28 cellular contexts compared by ENCODE assay signal in the genomic region with DNA sequence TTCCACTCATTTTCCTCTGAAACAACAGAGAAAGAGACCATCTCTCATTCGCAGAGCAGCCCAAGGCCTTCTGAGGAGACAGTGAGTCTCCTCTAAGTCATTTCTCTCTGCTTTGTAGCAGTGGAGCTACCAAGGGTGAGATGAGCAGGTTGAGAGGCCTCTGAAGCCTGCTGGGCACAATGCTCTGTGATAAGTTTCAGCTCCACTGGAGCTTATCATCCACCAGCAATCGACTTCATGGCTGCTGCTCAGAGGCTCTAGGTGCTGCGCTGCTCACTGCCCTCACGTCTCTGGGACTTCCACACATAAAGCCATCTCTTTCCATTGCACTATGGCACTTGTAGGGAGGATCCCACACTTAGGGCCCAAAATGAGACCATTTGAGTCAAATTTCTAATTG.
DNase-seq lines count a peak whose midpoint lies in the region; ATAC-seq and TF ChIP-seq lines count a peak whose summit lies in the region.
"Had no signal": no experiment of that assay in that cellular context is flagged by ENCODE, and none has a peak within 500 bp of the region (broad histone marks: within the 10 kb centered on the region; RNA-seq: fewer than 3 reads in every experiment).

No MANE protein-coding gene starts in this region.

- no peaks in the 10 kb centered on the region for H3F3A ChIP-seq in MM.1S (ENCODE audit: insufficient read depth, low read length)

- H2AFZ ChIP-seq in H9 (ENCODE audit: low read length), result no peak overlapping the region
- peak overlapping the region; percentile 47 for H2AFZ ChIP-seq in parathyroid adenoma
- no peak overlapping the region for H2AFZ ChIP-seq in MM.1S (ENCODE audit: low read length)

- H4K91ac ChIP-seq in H9 (ENCODE audit: insufficient read length, low read depth, low read length), result no peak overlapping the region

- peaks cover 2 to 4% of the 10 kb centered on the region in 2 experiments; a peak in 2 of 5 replicates for H3K9me3 Mint-ChIP-seq in H9
- H3K9me3 Mint-ChIP-seq in activated T-helper 2 cell treated with anti-CD3 and anti-CD28 coated beads, Interferon-gamma antibody, Interleukin-2, Interleukin-4, amounts not matched to agents 10 μg/mL and 5 μg/mL and 100 μg/mL, durations not matched to agents 14 hours and 24 hours and 36 hours, result peaks cover 6% of the 10 kb centered on the region
- H3K9me3 Mint-ChIP-seq: activated T-cell treated with anti-CD3 and anti-CD28 coated beads, Interleukin-2, amount 50 U/mL, for 72 hours had no signal

- H3K4me3 Mint-ChIP-seq in H9, result peak overlapping the region; percentile 29 to 37; a peak in 3 of 5 replicates
- H3K4me3 Mint-ChIP-seq in activated T-helper 2 cell treated with anti-CD3 and anti-CD28 coated beads, Interferon-gamma antibody, Interleukin-2, Interleukin-4, amounts not matched to agents 10 μg/mL and 5 μg/mL and 100 μg/mL, durations not matched to agents 14 hours and 24 hours and 36 hours (ENCODE audit: low read depth), result no peak overlapping the region
- H3K4me3 Mint-ChIP-seq: activated naive CD4-positive, alpha-beta T cell treated with anti-CD3 and anti-CD28 coated beads for 36 hours; CD4-positive, CD25-positive, alpha-beta regulatory T cell; T-helper 17 cell had no signal

- H3K23ac ChIP-seq in H9 (ENCODE audit: insufficient read length, low read depth, low read length), result no peak overlapping the region

- H3K36me3 Mint-ChIP-seq in H9 (ENCODE audit: insufficient read depth in 1 of 3, low read depth in 3 of 3), result peaks cover 0 to 9% (median 0%) of the 10 kb centered on the region in 3 experiments; a peak in 2 of 7 replicates
- no peaks in the 10 kb centered on the region for H3K36me3 Mint-ChIP-seq in activated T-helper 2 cell treated with anti-CD3 and anti-CD28 coated beads, Interferon-gamma antibody, Interleukin-2, Interleukin-4, amounts not matched to agents 10 μg/mL and 5 μg/mL and 100 μg/mL, durations not matched to agents 14 hours and 24 hours and 36 hours (ENCODE audit: low read depth)
- H3K36me3 Mint-ChIP-seq: CD4-positive, CD25-positive, alpha-beta regulatory T cell; immature natural killer cell had no signal

- no peaks in the 10 kb centered on the region for H3K27me3 ChIP-seq in H9 (ENCODE audit: insufficient read depth, low read length)
- no peaks in the 10 kb centered on the region for H3K27me3 ChIP-seq in left ventricle myocardium inferior (ENCODE audit: low read depth)
- no peaks in the 10 kb centered on the region for H3K27me3 ChIP-seq in parathyroid adenoma (ENCODE audit: control insufficient read depth, insufficient read depth, low read length)
- H3K27me3 ChIP-seq in MM.1S (replicated peaks; ENCODE audit: insufficient read depth, low read length), result no peaks in the 10 kb centered on the region
- H3K27me3 ChIP-seq: body of pancreas, dorsolateral prefrontal cortex, MG63 had no signal

- H3K9me3 ChIP-seq in H9 (ENCODE audit: control insufficient read depth, low read depth, low read length), result no peaks in the 10 kb centered on the region
- no peaks in the 10 kb centered on the region for H3K9me3 ChIP-seq in left ventricle myocardium inferior (replicated peaks)
- H3K9me3 ChIP-seq in parathyroid adenoma (ENCODE audit: control insufficient read depth, low read length), result no peaks in the 10 kb centered on the region
- no peaks in the 10 kb centered on the region for H3K9me3 ChIP-seq in MM.1S (replicated peaks; ENCODE audit: insufficient read depth, low read length)
- H3K9me3 ChIP-seq: A549, body of pancreas, HAP-1, MG63 had no signal

- no peak overlapping the region for H2BK5ac ChIP-seq in H9 (ENCODE audit: insufficient read length, low read length)

- TF ChIP-seq CTCF in H9 (conservative IDR thresholded peaks at IDR 0.05), result no peak
- no peak for TF ChIP-seq CTCF in left ventricle myocardium inferior (IDR thresholded peaks at IDR 0.05; ENCODE audit: borderline replicate concordance)
- TF ChIP-seq CTCF in parathyroid adenoma (IDR thresholded peaks at IDR 0.05), result no peak
- no peak for TF ChIP-seq CTCF in MM.1S (IDR thresholded peaks at IDR 0.05; ENCODE audit: low read length)

- peak; percentile 11 for DNase-seq in ACHN
- no peak for DNase-seq in H9
- no peak for DNase-seq in left ventricle myocardium inferior
- DNase-seq in activated T-helper 2 cell treated with anti-CD3 and anti-CD28 coated beads, Interferon-gamma antibody, Interleukin-2, Interleukin-4, amounts not matched to agents 10 μg/mL and 5 μg/mL and 100 μg/mL, durations not matched to agents 14 hours and 24 hours and 36 hours (ENCODE audit: low spot score), result no peak
- DNase-seq in MM.1S, result no peak
- no peak for DNase-seq in hippocampal formation (lab: John Stamatoyannopoulos, UW)
- DNase-seq: activated CD4-positive, alpha-beta T cell treated with anti-CD3 and anti-CD28 coated beads, Interleukin-2, amount 50 U/mL, for 4 hours; activated naive CD4-positive, alpha-beta T cell treated with anti-CD3 and anti-CD28 coated beads for 36 hours; activated T-cell treated with anti-CD3 and anti-CD28 coated beads, Interleukin-2, amount 50 U/mL, for 72 hours; AML-193; body of pancreas; CD4-positive, CD25-positive, alpha-beta regulatory T cell; dorsolateral prefrontal cortex; immature natural killer cell; KG1; MG63; NCI-H1930; NCI-H524 treated with DMSO at 0.1 percent for 48 hours; NK-92 treated with Interleukin-12 subunit alpha and Interleukin-12 subunit beta, amount 100 ng/mL, for 24 hours; PC-3; stimulated activated naive CD4-positive, alpha-beta T cell treated with Interleukin-2 at 50 U/mL for 16 hours; T-helper 17 cell had no signal

- no peak overlapping the region for H3K14ac ChIP-seq in H9 (ENCODE audit: insufficient read depth, low read length)

- no peak overlapping the region for H2BK20ac ChIP-seq in H9 (ENCODE audit: low read depth, low read length, poor library complexity, severe bottlenecking)

- no peak overlapping the region for H3K4ac ChIP-seq in H9 (ENCODE audit: low read depth, low read length)

- H3K4me2 ChIP-seq in H9 (ENCODE audit: insufficient read depth, insufficient read length, low read length) (no peak overlapping the region), parathyroid adenoma (ENCODE audit: low read length) (no peak overlapping the region), MM.1S (ENCODE audit: low read depth, low read length) (no peak overlapping the region)
- H3K4me2 ChIP-seq: A549 had no signal

- no peak overlapping the region for H3K56ac ChIP-seq in H9 (ENCODE audit: insufficient read length, low read depth, low read length)

- H4K20me1 ChIP-seq in H9 (ENCODE audit: control insufficient read depth, insufficient read depth, insufficient read length), result no peaks in the 10 kb centered on the region
- no peaks in the 10 kb centered on the region for H4K20me1 ChIP-seq in MM.1S (ENCODE audit: insufficient read depth, low read length)

- no peak overlapping the region for H3K18ac ChIP-seq in H9 (ENCODE audit: insufficient read length, low read depth, low read length)

- intact Hi-C loops in left ventricle myocardium inferior (cut with micrococcal nuclease), result no loop called here
- intact Hi-C loops in activated T-helper 2 cell treated with anti-CD3 and anti-CD28 coated beads, Interferon-gamma antibody, Interleukin-2, Interleukin-4, amounts not matched to agents 10 μg/mL and 5 μg/mL and 100 μg/mL, durations not matched to agents 14 hours and 24 hours and 36 hours (cut with micrococcal nuclease), result no loop called here

- H3K9ac ChIP-seq in H9 (ENCODE audit: extremely low read depth, insufficient read length, low read length) (no peak overlapping the region), parathyroid adenoma (no peak overlapping the region), MM.1S (ENCODE audit: low read length) (no peak overlapping the region)

- no CpG with 5 or more reads among the region's 4 CpGs for WGBS in H9 (ENCODE audit: extremely low coverage, insufficient read length, low lambda C conversion rate)

- H3K4me1 Mint-ChIP-seq in H9, result peaks cover 4 to 8% of the 10 kb centered on the region in 2 experiments; a peak in 3 of 4 replicates
- H3K4me1 Mint-ChIP-seq in activated T-helper 2 cell treated with anti-CD3 and anti-CD28 coated beads, Interferon-gamma antibody, Interleukin-2, Interleukin-4, amounts not matched to agents 10 μg/mL and 5 μg/mL and 100 μg/mL, durations not matched to agents 14 hours and 24 hours and 36 hours (ENCODE audit: low read depth), result no peaks in the 10 kb centered on the region
- H3K4me1 Mint-ChIP-seq: CD4-positive, CD25-positive, alpha-beta regulatory T cell; immature natural killer cell; T-helper 17 cell had no signal

- no peak overlapping the region for H2BK12ac ChIP-seq in H9 (ENCODE audit: insufficient read length, low read depth, low read length)

- H4K8ac ChIP-seq in H9 (replicated peaks; ENCODE audit: insufficient read length, low read depth, low read length), result no peak overlapping the region

- H3K27me3 Mint-ChIP-seq in H9 (ENCODE audit: low read depth), result peaks cover 1% of the 10 kb centered on the region
- H3K27me3 Mint-ChIP-seq in activated T-helper 2 cell treated with anti-CD3 and anti-CD28 coated beads, Interferon-gamma antibody, Interleukin-2, Interleukin-4, amounts not matched to agents 10 μg/mL and 5 μg/mL and 100 μg/mL, durations not matched to agents 14 hours and 24 hours and 36 hours (ENCODE audit: low read depth), result no peaks in the 10 kb centered on the region
- H3K27me3 Mint-ChIP-seq: CD4-positive, CD25-positive, alpha-beta regulatory T cell had no signal

- H3T11ph ChIP-seq in H9 (ENCODE audit: low read length), result no peak overlapping the region

- no peak overlapping the region for H4K5ac ChIP-seq in H9 (ENCODE audit: insufficient read length, low read depth, low read length)

- no peak overlapping the region for H3K27ac ChIP-seq in H9 (ENCODE audit: insufficient read length, low read depth, low read length)
- peak overlapping the region; percentile 84 for H3K27ac ChIP-seq in left ventricle myocardium inferior (replicated peaks)
- peak overlapping the region; percentile 33 for H3K27ac ChIP-seq in parathyroid adenoma
- no peak overlapping the region for H3K27ac ChIP-seq in MM.1S (ENCODE audit: low read length)
- H3K27ac ChIP-seq: A549, body of pancreas, dorsolateral prefrontal cortex, HL-60 had no signal

- no peak overlapping the region for H2AK5ac ChIP-seq in H9 (ENCODE audit: insufficient read length, low read length)

- H3K23me2 ChIP-seq in H9 (ENCODE audit: insufficient read length, low read depth, low read length, poor library complexity, severe bottlenecking), result no peaks in the 10 kb centered on the region

- no peak overlapping the region for H2BK120ac ChIP-seq in H9 (ENCODE audit: low read depth, low read length, poor library complexity, severe bottlenecking)

- H3K79me1 ChIP-seq in H9 (ENCODE audit: insufficient read depth, low read depth, low read length, poor library complexity, severe bottlenecking), result no peaks in the 10 kb centered on the region

- ATAC-seq in GM18517 (IDR thresholded peaks at IDR 0.05; ENCODE audit: unreplicated experiment), result no peak
- ATAC-seq: A549; activated T-cell treated with anti-CD3 and anti-CD28 coated beads, Interleukin-2, amount 50 U/mL, for 72 hours; body of pancreas; PC-3; SK-N-SH treated with all-trans-retinoic acid at 6 μM for 48 hours; T-helper 17 cell had no signal

- H3K9me2 ChIP-seq in MM.1S (replicated peaks; ENCODE audit: insufficient read depth, low read length), result no peaks in the 10 kb centered on the region

- H3K4me1 ChIP-seq in H9 (ENCODE audit: insufficient read depth, low read length) (no peaks in the 10 kb centered on the region), left ventricle myocardium inferior (peaks cover 55% of the 10 kb centered on the region), parathyroid adenoma (peaks cover 8% of the 10 kb centered on the region), MM.1S (ENCODE audit: low read length) (no peaks in the 10 kb centered on the region)
- H3K4me1 ChIP-seq: A549, body of pancreas, HAP-1 had no signal

- H3K27ac Mint-ChIP-seq in H9, result no peak overlapping the region
- H3K27ac Mint-ChIP-seq in activated T-helper 2 cell treated with anti-CD3 and anti-CD28 coated beads, Interferon-gamma antibody, Interleukin-2, Interleukin-4, amounts not matched to agents 10 μg/mL and 5 μg/mL and 100 μg/mL, durations not matched to agents 14 hours and 24 hours and 36 hours, result no peak overlapping the region
- H3K27ac Mint-ChIP-seq: activated naive CD4-positive, alpha-beta T cell treated with anti-CD3 and anti-CD28 coated beads for 36 hours; activated T-cell treated with anti-CD3 and anti-CD28 coated beads, Interleukin-2, amount 50 U/mL, for 72 hours; CD4-positive, CD25-positive, alpha-beta regulatory T cell; immature natural killer cell; T-helper 17 cell had no signal

- H3K36me3 ChIP-seq in left ventricle myocardium inferior (peaks cover 22% of the 10 kb centered on the region), parathyroid adenoma (ENCODE audit: control insufficient read depth, insufficient read depth, low read length) (no peaks in the 10 kb centered on the region), MM.1S (replicated peaks; ENCODE audit: insufficient read depth, low read length) (no peaks in the 10 kb centered on the region)
- H3K36me3 ChIP-seq: HAP-1, MG63 had no signal

- H3K79me2 ChIP-seq in H9 (ENCODE audit: insufficient read depth, low read length) (no peaks in the 10 kb centered on the region), parathyroid adenoma (no peaks in the 10 kb centered on the region), MM.1S (ENCODE audit: low read length) (no peaks in the 10 kb centered on the region)

- no peak overlapping the region for H2BK15ac ChIP-seq in H9 (ENCODE audit: low read depth, low read length)

- H3K4me3 ChIP-seq in left ventricle myocardium inferior, result no peak overlapping the region
- H3K4me3 ChIP-seq in parathyroid adenoma (ENCODE audit: low read depth, low read length), result no peak overlapping the region
- no peak overlapping the region for H3K4me3 ChIP-seq in MM.1S (ENCODE audit: low read length)
- H3K4me3 ChIP-seq: A549, body of pancreas, dorsolateral prefrontal cortex, HAP-1, MG63 had no signal

- in situ Hi-C loops in ACHN (cut with HindIII; ENCODE audit: low pct_ligation_motif_present, low pct_unique_long_range_greater_than_20kb, low sequenced_read_pairs), result no loop called here

Comparison
In these comparisons a context has a peak if more than half of its experiments do, and no peak if none do; other contexts are left out.
1. H3K27ac ChIP-seq: peak in left ventricle myocardium inferior (single experiment) and parathyroid adenoma (single experiment); none in H9 (single experiment) and MM.1S (single experiment).